Comparison of ENCODE assay signal across 14 cellular contexts in the genomic region with DNA sequence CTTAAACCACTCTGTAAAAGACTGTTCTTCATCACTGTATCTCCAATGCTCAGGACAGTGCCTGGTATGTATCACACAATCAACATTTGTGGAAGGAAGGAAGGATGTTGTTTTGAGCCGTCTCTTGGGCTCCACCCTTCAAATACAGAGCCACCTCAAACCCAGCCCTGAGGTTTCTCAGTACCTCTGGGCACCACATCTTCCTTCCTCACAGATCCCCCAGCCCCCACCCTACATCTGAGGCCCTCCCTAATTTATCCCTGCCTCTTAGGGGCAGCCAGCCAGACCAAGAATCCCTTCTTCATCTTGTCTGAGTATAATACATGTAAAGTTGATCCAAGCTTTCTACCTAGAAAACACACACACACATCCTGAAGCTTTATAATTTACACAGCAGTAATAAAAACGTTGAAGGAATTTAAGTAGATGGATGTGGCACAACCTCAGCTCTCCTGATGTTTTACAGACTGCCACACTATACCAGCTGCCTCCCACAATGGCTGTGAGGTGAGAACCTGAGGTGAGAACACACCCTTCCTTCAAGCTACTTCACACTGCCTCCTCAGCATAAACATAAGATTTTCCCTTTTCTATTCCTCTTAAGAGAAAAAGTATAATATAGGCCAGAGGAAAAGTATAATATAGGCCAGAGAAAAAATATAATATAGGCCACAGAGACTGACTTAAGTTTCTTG. TPM values are rescaled to one million over a fixed set of nuclear protein-coding genes. Genes with fewer than 3 reads are reported as not detected.
DNase-seq lines count a peak whose midpoint lies in the region; TF ChIP-seq lines count a peak whose summit lies in the region.
"Had no signal": no experiment of that assay in that cellular context is flagged by ENCODE, and none has a peak within 500 bp of the region (broad histone marks: within the 10 kb centered on the region; RNA-seq: fewer than 3 reads in every experiment).

No MANE protein-coding gene starts in this region.

- H3K4me3 Mint-ChIP-seq in CD8-positive, alpha-beta memory T cell = peak overlapping the region; percentile 52 to 87 (median 73)
- H3K4me3 Mint-ChIP-seq in activated CD4-positive, alpha-beta memory T cell treated with anti-CD3 and anti-CD28 coated beads for 36 hours = no peak overlapping the region
- peak overlapping the region; percentile 77 to 90 (median 83) for H3K4me3 Mint-ChIP-seq in immature natural killer cell
- H3K4me3 Mint-ChIP-seq: mesothelial cell of epicardium had no signal

- no peaks in the 10 kb centered on the region for H3F3A ChIP-seq in PC-9 (ENCODE audit: insufficient read depth, low read depth)

- H4K20me1 ChIP-seq in BLaER1 (no peaks in the 10 kb centered on the region), Karpas-422 (ENCODE audit: insufficient read depth, low read depth, low read length) (no peaks in the 10 kb centered on the region), PC-9 (ENCODE audit: insufficient read depth) (no peaks in the 10 kb centered on the region)

- POLR2A ChIA-PET in CD8-positive, alpha-beta memory T cell (lab: Charles Lee) = interaction anchor here (1.1 to 1.3 kb wide), 2 partner anchors 10 to 11 kb away, joined by 3 to 4 read pairs; no protein-coding TSS in a partner anchor
- POLR2A ChIA-PET in activated CD4-positive, alpha-beta memory T cell treated with anti-CD3 and anti-CD28 coated beads for 36 hours (lab: Charles Lee) = no interaction called here
- POLR2A ChIA-PET in PC-9 (lab: Charles Lee; ENCODE audit: unreplicated experiment) = no interaction called here

- no peak overlapping the region for H2AFZ ChIP-seq in Karpas-422 (ENCODE audit: low read length)
- H2AFZ ChIP-seq in PC-9 = no peak overlapping the region
- H2AFZ ChIP-seq: parathyroid adenoma had no signal

- H3K27ac ChIP-seq in BLaER1 (peak overlapping the region; percentile 55), Karpas-422 (ENCODE audit: low read length) (no peak overlapping the region), PC-9 (no peak overlapping the region)
- peak overlapping the region; percentile 48 for H3K27ac ChIP-seq in CD8-positive, alpha-beta memory T cell (ENCODE audit: low read depth, low read length)
- H3K27ac ChIP-seq: parathyroid adenoma had no signal

- H3K27me3 ChIP-seq in BLaER1 (no peaks in the 10 kb centered on the region), Karpas-422 (ENCODE audit: low read length) (no peaks in the 10 kb centered on the region; the same call in 1 of the 2 replicates), PC-9 (ENCODE audit: insufficient read depth, low read depth) (no peaks in the 10 kb centered on the region)
- no peaks in the 10 kb centered on the region for H3K27me3 ChIP-seq in CD8-positive, alpha-beta memory T cell (ENCODE audit: insufficient read depth, low read length, poor library complexity, severe bottlenecking)

- TF ChIP-seq CTCF in PC-9 (conservative IDR thresholded peaks at IDR 0.05) = no peak

- H3K9me2 ChIP-seq in Karpas-422 (replicated peaks; ENCODE audit: insufficient read depth, low read length) (no peaks in the 10 kb centered on the region), PC-9 (ENCODE audit: insufficient read depth) (no peaks in the 10 kb centered on the region)

- H3K9ac ChIP-seq in BLaER1 (peak overlapping the region; percentile 51), Karpas-422 (ENCODE audit: low read length) (no peak overlapping the region)
- H3K9ac ChIP-seq: parathyroid adenoma had no signal

- H3K9me3 ChIP-seq in BLaER1 (peaks cover 12% of the 10 kb centered on the region), Karpas-422 (ENCODE audit: low read length) (no peaks in the 10 kb centered on the region), PC-9 (ENCODE audit: insufficient read depth, low read depth) (no peaks in the 10 kb centered on the region)
- H3K9me3 ChIP-seq in CD8-positive, alpha-beta memory T cell (ENCODE audit: low read length) = no peaks in the 10 kb centered on the region

- peaks cover 84 to 95% (median 86%) of the 10 kb centered on the region in 3 donors for H3K4me1 Mint-ChIP-seq in CD8-positive, alpha-beta memory T cell
- peaks cover 70% of the 10 kb centered on the region for H3K4me1 Mint-ChIP-seq in activated CD4-positive, alpha-beta memory T cell treated with anti-CD3 and anti-CD28 coated beads for 36 hours (ENCODE audit: low read depth)
- H3K4me1 Mint-ChIP-seq in immature natural killer cell = peaks cover 97 to 100% of the 10 kb centered on the region in 2 donors

- peaks cover 0 to 18% (median 3%) of the 10 kb centered on the region in 3 donors for H3K36me3 Mint-ChIP-seq in CD8-positive, alpha-beta memory T cell
- peaks cover 5% of the 10 kb centered on the region for H3K36me3 Mint-ChIP-seq in activated CD4-positive, alpha-beta memory T cell treated with anti-CD3 and anti-CD28 coated beads for 36 hours
- peaks cover 0 to 14% (median 3%) of the 10 kb centered on the region in 3 donors for H3K36me3 Mint-ChIP-seq in immature natural killer cell
- H3K36me3 Mint-ChIP-seq: mesothelial cell of epicardium had no signal

- H3K27me3 Mint-ChIP-seq in CD8-positive, alpha-beta memory T cell = no peaks in the 10 kb centered on the region
- no peaks in the 10 kb centered on the region for H3K27me3 Mint-ChIP-seq in activated CD4-positive, alpha-beta memory T cell treated with anti-CD3 and anti-CD28 coated beads for 36 hours
- H3K27me3 Mint-ChIP-seq in immature natural killer cell (ENCODE audit: low read depth in 3 of 3) = peaks cover 3 to 12% (median 10%) of the 10 kb centered on the region in 3 donors

- peak overlapping the region; percentile 89 to 99 (median 94) for H3K27ac Mint-ChIP-seq in CD8-positive, alpha-beta memory T cell
- peak overlapping the region; percentile 70 for H3K27ac Mint-ChIP-seq in activated CD4-positive, alpha-beta memory T cell treated with anti-CD3 and anti-CD28 coated beads for 36 hours
- peak overlapping the region; percentile 96 to 99 (median 96) for H3K27ac Mint-ChIP-seq in immature natural killer cell
- H3K27ac Mint-ChIP-seq: mesothelial cell of epicardium had no signal

- DNase-seq in CD8-positive, alpha-beta memory T cell = peak in 4 of 5 donors; percentile 23 to 66 (median 46)
- peak; percentile 53 for DNase-seq in activated CD4-positive, alpha-beta memory T cell treated with anti-CD3 and anti-CD28 coated beads for 36 hours
- peak; percentile 78 to 83 (median 80) for DNase-seq in immature natural killer cell
- DNase-seq in Karpas-422 = no peak
- DNase-seq in PC-9 = no peak
- no peak for DNase-seq in ureter (ENCODE audit: low spot score)
- DNase-seq: DMS79 treated with DMSO at 0.1 percent for 48 hours, H7, NCI-H1436 treated with DMSO at 0.1 percent for 48 hours, PC-3 had no signal

- H3K79me2 ChIP-seq in Karpas-422 (ENCODE audit: low read length) = no peaks in the 10 kb centered on the region
- no peaks in the 10 kb centered on the region for H3K79me2 ChIP-seq in PC-9 (ENCODE audit: low read depth)
- H3K79me2 ChIP-seq: parathyroid adenoma had no signal

- intact Hi-C loops in activated CD4-positive, alpha-beta memory T cell treated with anti-CD3 and anti-CD28 coated beads for 36 hours (cut with micrococcal nuclease) = loop anchor here (2.0 kb wide), 1 partner anchor 164 kb away; no protein-coding TSS in a partner anchor
- intact Hi-C loops in PC-9 (cut with micrococcal nuclease; ENCODE audit: unreplicated experiment) = no loop called here

- H3K4me3 ChIP-seq in BLaER1 = peak overlapping the region; percentile 9; the same call in 1 of the 2 replicates
- H3K4me3 ChIP-seq in CD8-positive, alpha-beta memory T cell (ENCODE audit: low read length) = peak overlapping the region; percentile 31
- no peak overlapping the region for H3K4me3 ChIP-seq in Karpas-422 (ENCODE audit: low read length)
- H3K4me3 ChIP-seq in PC-9 = no peak overlapping the region
- H3K4me3 ChIP-seq: smooth muscle cell had no signal

- H3K4me1 ChIP-seq in BLaER1 (peaks cover 36% of the 10 kb centered on the region), Karpas-422 (ENCODE audit: low read length) (no peaks in the 10 kb centered on the region), PC-9 (replicated peaks; ENCODE audit: insufficient read depth) (no peaks in the 10 kb centered on the region)
- peaks cover 70% of the 10 kb centered on the region for H3K4me1 ChIP-seq in CD8-positive, alpha-beta memory T cell (ENCODE audit: insufficient read depth, low read length)
- H3K4me1 ChIP-seq: parathyroid adenoma had no signal

- BruUV-seq in PC-9 (replicated peaks; lab: Mats Ljungman, UMichigan) = no TSS peak

- H3K36me3 ChIP-seq in BLaER1 (no peaks in the 10 kb centered on the region), Karpas-422 (ENCODE audit: insufficient read depth, low read length) (no peaks in the 10 kb centered on the region), PC-9 (ENCODE audit: low read depth) (no peaks in the 10 kb centered on the region)
- H3K36me3 ChIP-seq in CD8-positive, alpha-beta memory T cell (ENCODE audit: insufficient read depth, low read length) = no peaks in the 10 kb centered on the region

- H3K9me3 Mint-ChIP-seq in CD8-positive, alpha-beta memory T cell = peaks cover 0 to 10% (median 6%) of the 10 kb centered on the region in 5 donors
- peaks cover 10% of the 10 kb centered on the region for H3K9me3 Mint-ChIP-seq in activated CD4-positive, alpha-beta memory T cell treated with anti-CD3 and anti-CD28 coated beads for 36 hours
- H3K9me3 Mint-ChIP-seq in immature natural killer cell = no peaks in the 10 kb centered on the region
- H3K9me3 Mint-ChIP-seq: mesothelial cell of epicardium had no signal

- H3K4me2 ChIP-seq in BLaER1 (peak overlapping the region; percentile 86), Karpas-422 (ENCODE audit: low read depth, low read length, poor library complexity, severe bottlenecking) (no peak overlapping the region), PC-9 (no peak overlapping the region)
- H3K4me2 ChIP-seq: smooth muscle cell had no signal

- CTCF ChIA-PET in CD8-positive, alpha-beta memory T cell (lab: Charles Lee) = no interaction called here
- CTCF ChIA-PET in activated CD4-positive, alpha-beta memory T cell treated with anti-CD3 and anti-CD28 coated beads for 36 hours (lab: Charles Lee) = no interaction called here
- CTCF ChIA-PET in PC-9 (lab: Charles Lee) = no interaction called here

RNA-seq across cellular contexts. Expression of a gene that starts 48.5 kb away (rescaled TPM):
- total RNA-seq in CD8-positive, alpha-beta memory T cell = 10 to 100 TPM; 24.5 to 28.3 TPM
- 3.3 TPM for polyA plus RNA-seq in CD8-positive, alpha-beta memory T cell
- 10 to 100 TPM; 20.2 to 20.4 TPM for total RNA-seq in activated CD4-positive, alpha-beta memory T cell treated with anti-CD3 and anti-CD28 coated beads for 36 hours
- polyA plus RNA-seq in immature natural killer cell = 1 to 10 TPM; 1.2 to 3.8 (median 2.4) TPM
- total RNA-seq in Karpas-422 (2014; rRNA removed; shearing (Covaris generic); ENCODE audit: low replicate concordance) = 8.6 and 16.1 TPM in 2 replicates
- total RNA-seq in PC-9 (2021) = 11.5 and 13.1 TPM in 2 replicates
- total RNA-seq in ureter = 4.9 TPM

Comparison
In these comparisons a context has a peak if more than half of its experiments do, and no peak if none do; other contexts are left out.
1. H3K27ac ChIP-seq: peak in BLaER1 (single experiment) and CD8-positive, alpha-beta memory T cell (single experiment); none in Karpas-422 (single experiment) and PC-9 (single experiment).
2. H3K4me3 ChIP-seq: peak in BLaER1 (single experiment) and CD8-positive, alpha-beta memory T cell (single experiment); none in Karpas-422 (single experiment) and PC-9 (single experiment).
3. DNase-seq: peak in CD8-positive, alpha-beta memory T cell (4 of 5), activated CD4-positive, alpha-beta memory T cell treated with anti-CD3 and anti-CD28 coated beads for 36 hours (single experiment) and immature natural killer cell (3 of 3); none in Karpas-422 (single experiment), PC-9 (0 of 2) and ureter (single experiment).
4. Peak in every context shown above with its lines, with median percentiles within 50 percentile points of each other: H3K27ac Mint-ChIP-seq.